12 cellular contexts compared by ENCODE assay signal in the genomic region with DNA sequence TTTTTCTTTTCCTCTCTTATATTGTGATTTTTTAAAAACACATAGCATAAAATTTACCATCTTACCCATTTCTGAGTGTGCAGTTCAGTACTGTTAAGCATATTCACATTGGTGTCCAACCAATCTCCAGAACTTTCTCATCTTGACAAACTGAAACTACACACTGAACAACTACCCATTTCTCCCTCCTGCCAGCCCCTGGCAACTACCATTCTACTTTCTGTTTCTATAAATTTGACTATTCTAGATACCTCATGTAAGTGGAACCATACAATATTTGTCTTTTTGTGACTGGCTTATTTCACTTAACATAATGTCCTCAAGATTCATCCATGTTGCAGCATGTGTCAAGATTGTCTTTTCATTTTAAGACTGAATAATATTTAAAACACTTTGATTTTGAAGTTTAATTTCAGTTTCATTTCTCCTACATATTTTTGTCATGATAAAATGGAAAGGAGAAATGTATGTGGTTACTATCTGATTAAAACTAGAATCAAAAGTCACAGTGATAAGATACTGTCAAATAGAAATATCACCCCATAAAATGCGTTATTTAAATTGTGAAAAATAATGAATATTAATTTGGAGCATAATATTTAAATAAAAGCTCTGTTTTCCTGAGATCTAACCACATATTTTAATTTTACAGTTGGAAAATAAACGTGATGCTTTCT.
DNase-seq lines count a peak whose midpoint lies in the region; ATAC-seq and TF ChIP-seq lines count a peak whose summit lies in the region.
"Had no signal": no experiment of that assay in that cellular context is flagged by ENCODE, and none has a peak within 500 bp of the region (broad histone marks: within the 10 kb centered on the region; RNA-seq: fewer than 3 reads in every experiment).

No MANE protein-coding gene starts in this region.

- peak; percentile 79 for ATAC-seq in HG02981 (IDR thresholded peaks at IDR 0.05; ENCODE audit: unreplicated experiment)

- POLR2A ChIA-PET in activated CD4-positive, alpha-beta memory T cell treated with anti-CD3 and anti-CD28 coated beads, Interleukin-2, amount 10 ng/mL, durations not matched to agents 7 days and 5 days (lab: Charles Lee), result no interaction called here

- peaks cover 37% of the 10 kb centered on the region for H3K4me1 Mint-ChIP-seq in activated CD4-positive, alpha-beta memory T cell treated with anti-CD3 and anti-CD28 coated beads, Interleukin-2, amount 10 ng/mL, durations not matched to agents 7 days and 5 days
- peaks cover 40% of the 10 kb centered on the region for H3K4me1 Mint-ChIP-seq in stimulated activated naive CD8-positive, alpha-beta T cell treated with anti-CD3 and anti-CD28 coated beads, Interleukin-15, Interleukin-2, amounts not matched to agents 100 ng/mL and 50 ng/mL, for 24 hours (ENCODE audit: low read depth)

- H3K27me3 ChIP-seq in mammary epithelial cell (ENCODE audit: insufficient read depth, low read length), result no peaks in the 10 kb centered on the region
- H3K27me3 ChIP-seq in WERI-Rb-1 (ENCODE audit: insufficient read depth, low read depth, severe bottlenecking), result no peaks in the 10 kb centered on the region
- H3K27me3 ChIP-seq: BLaER1 treated with 17β-estradiol and CSF1 and Interleukin-3, amounts not matched to agents 10 nM and 100 nM; tibial artery had no signal

- H3K27me3 Mint-ChIP-seq in activated CD4-positive, alpha-beta memory T cell treated with anti-CD3 and anti-CD28 coated beads, Interleukin-2, amount 10 ng/mL, durations not matched to agents 7 days and 5 days, result no peaks in the 10 kb centered on the region
- H3K27me3 Mint-ChIP-seq in stimulated activated naive CD8-positive, alpha-beta T cell treated with anti-CD3 and anti-CD28 coated beads, Interleukin-15, Interleukin-2, amounts not matched to agents 100 ng/mL and 50 ng/mL, for 24 hours, result no peaks in the 10 kb centered on the region

- no peak overlapping the region for H3K9ac ChIP-seq in mammary epithelial cell (ENCODE audit: insufficient read depth, low read length)
- H3K9ac ChIP-seq: BLaER1 treated with 17β-estradiol and CSF1 and Interleukin-3, amounts not matched to agents 10 nM and 100 nM had no signal

- H3K9me3 ChIP-seq in mammary epithelial cell (replicated peaks; ENCODE audit: insufficient read depth, low read length) (no peaks in the 10 kb centered on the region), WERI-Rb-1 (ENCODE audit: severe bottlenecking) (no peaks in the 10 kb centered on the region)
- H3K9me3 ChIP-seq: tibial artery had no signal

- dilution Hi-C loops in mammary epithelial cell (cut with HindIII; ENCODE audit: low sequenced_read_pairs), result no loop called here

- no peak overlapping the region for H3K4me2 ChIP-seq in mammary epithelial cell (ENCODE audit: insufficient read depth, low read depth, low read length)

- peaks cover 19% of the 10 kb centered on the region for H3K36me3 Mint-ChIP-seq in activated CD4-positive, alpha-beta memory T cell treated with anti-CD3 and anti-CD28 coated beads, Interleukin-2, amount 10 ng/mL, durations not matched to agents 7 days and 5 days (ENCODE audit: low read depth)
- peaks cover 18% of the 10 kb centered on the region for H3K36me3 Mint-ChIP-seq in stimulated activated naive CD8-positive, alpha-beta T cell treated with anti-CD3 and anti-CD28 coated beads, Interleukin-15, Interleukin-2, amounts not matched to agents 100 ng/mL and 50 ng/mL, for 24 hours (ENCODE audit: low read depth)

- H3K27ac Mint-ChIP-seq in activated CD4-positive, alpha-beta memory T cell treated with anti-CD3 and anti-CD28 coated beads, Interleukin-2, amount 10 ng/mL, durations not matched to agents 7 days and 5 days, result peak overlapping the region; percentile 79
- H3K27ac Mint-ChIP-seq in stimulated activated naive CD8-positive, alpha-beta T cell treated with anti-CD3 and anti-CD28 coated beads, Interleukin-15, Interleukin-2, amounts not matched to agents 100 ng/mL and 50 ng/mL, for 24 hours, result peak overlapping the region; percentile 92

- H2AFZ ChIP-seq in mammary epithelial cell (ENCODE audit: low read depth, low read length), result no peak overlapping the region

- CTCF ChIA-PET in activated CD4-positive, alpha-beta memory T cell treated with anti-CD3 and anti-CD28 coated beads, Interleukin-2, amount 10 ng/mL, durations not matched to agents 7 days and 5 days (lab: Charles Lee), result no interaction called here
- CTCF ChIA-PET in mammary epithelial cell (lab: Charles Lee; ENCODE audit: low non-redundant PET), result no interaction called here

- DNase-seq in stimulated activated CD4-positive, alpha-beta T cell treated with anti-CD3 and anti-CD28 coated beads, Interleukin-1b, Interleukin-23, amount 100 ng/mL, for 48 hours, result peak; percentile 10
- no peak for DNase-seq in stimulated activated CD4-positive, alpha-beta T cell treated with anti-CD3 and anti-CD28 coated beads, Interleukin-12 subunit alpha, Interleukin-12 subunit beta, amount 100 ng/mL, for 4 hours
- no peak for DNase-seq in activated CD4-positive, alpha-beta memory T cell treated with anti-CD3 and anti-CD28 coated beads, Interleukin-2, amount 10 ng/mL, durations not matched to agents 7 days and 5 days
- DNase-seq in mammary epithelial cell (no peak), WERI-Rb-1 (no peak), NCI-H1436 (lab: John Stamatoyannopoulos, UW) (no peak)
- DNase-seq: NCI-H1048, T-helper 9 cell, tibial artery had no signal

- no peak overlapping the region for H3K4me3 ChIP-seq in mammary epithelial cell (replicated peaks in 1 of 3; ENCODE audit: insufficient read depth in 1 of 3, low read depth in 2 of 3, low read length in 3 of 3)
- H3K4me3 ChIP-seq in WERI-Rb-1 (ENCODE audit: low read depth, low read length), result no peak overlapping the region
- H3K4me3 ChIP-seq: BLaER1 treated with 17β-estradiol and CSF1 and Interleukin-3, amounts not matched to agents 10 nM and 100 nM; tibial artery had no signal

- in situ Hi-C loops in mammary epithelial cell (cut with MboI; ENCODE audit: low sequenced_read_pairs in 2 of 2), result no loop called here

- intact Hi-C loops in mammary epithelial cell (cut with micrococcal nuclease), result loop anchor here (10.0 kb wide), 1 partner anchor 1123 kb away; no protein-coding TSS in a partner anchor

- BruUV-seq in mammary epithelial cell (replicated peaks; lab: Mats Ljungman, UMichigan), result no TSS peak

- H3K4me3 Mint-ChIP-seq in activated CD4-positive, alpha-beta memory T cell treated with anti-CD3 and anti-CD28 coated beads, Interleukin-2, amount 10 ng/mL, durations not matched to agents 7 days and 5 days, result peak overlapping the region; percentile 57
- H3K4me3 Mint-ChIP-seq in stimulated activated naive CD8-positive, alpha-beta T cell treated with anti-CD3 and anti-CD28 coated beads, Interleukin-15, Interleukin-2, amounts not matched to agents 100 ng/mL and 50 ng/mL, for 24 hours, result peak overlapping the region; percentile 71

- WGBS in mammary epithelial cell (ENCODE audit: low coverage, missing lambda C conversion rate), result 100% methylated on average over 2 of the region's 2 CpGs

- H3K9me3 Mint-ChIP-seq in activated CD4-positive, alpha-beta memory T cell treated with anti-CD3 and anti-CD28 coated beads, Interleukin-2, amount 10 ng/mL, durations not matched to agents 7 days and 5 days, result no peaks in the 10 kb centered on the region
- H3K9me3 Mint-ChIP-seq in stimulated activated naive CD8-positive, alpha-beta T cell treated with anti-CD3 and anti-CD28 coated beads, Interleukin-15, Interleukin-2, amounts not matched to agents 100 ng/mL and 50 ng/mL, for 24 hours, result no peaks in the 10 kb centered on the region

- no peak for TF ChIP-seq CTCF in mammary epithelial cell (conservative IDR thresholded peaks at IDR 0.05 in 1 of 2, IDR thresholded peaks at IDR 0.05 in 1 of 2; ENCODE audit: extremely low read depth in 1 of 2, insufficient read depth in 1 of 2, low read depth in 1 of 2, low read length in 2 of 2)
- no peak for TF ChIP-seq CTCF in WERI-Rb-1 (IDR thresholded peaks at IDR 0.05; ENCODE audit: low read depth, low read length)

- H3K36me3 ChIP-seq in mammary epithelial cell (ENCODE audit: insufficient read depth, low read length) (peaks cover 10% of the 10 kb centered on the region), WERI-Rb-1 (peaks cover 41% of the 10 kb centered on the region)

- H3K27ac ChIP-seq in mammary epithelial cell (ENCODE audit: insufficient read depth, low read depth, low read length), result no peak overlapping the region
- H3K27ac ChIP-seq in WERI-Rb-1, result no peak overlapping the region
- H3K27ac ChIP-seq: BLaER1 treated with 17β-estradiol and CSF1 and Interleukin-3, amounts not matched to agents 10 nM and 100 nM; tibial artery had no signal

- peaks cover 23% of the 10 kb centered on the region for H3K79me2 ChIP-seq in mammary epithelial cell (ENCODE audit: insufficient read depth, low read length)

- H3K4me1 ChIP-seq in mammary epithelial cell (ENCODE audit: insufficient read depth, low read length), result no peaks in the 10 kb centered on the region
- H3K4me1 ChIP-seq: tibial artery had no signal

- no peaks in the 10 kb centered on the region for H4K20me1 ChIP-seq in mammary epithelial cell (ENCODE audit: insufficient read depth, low read length)
